Comparison of ENCODE assay signal across 8 cellular contexts in the genomic region with DNA sequence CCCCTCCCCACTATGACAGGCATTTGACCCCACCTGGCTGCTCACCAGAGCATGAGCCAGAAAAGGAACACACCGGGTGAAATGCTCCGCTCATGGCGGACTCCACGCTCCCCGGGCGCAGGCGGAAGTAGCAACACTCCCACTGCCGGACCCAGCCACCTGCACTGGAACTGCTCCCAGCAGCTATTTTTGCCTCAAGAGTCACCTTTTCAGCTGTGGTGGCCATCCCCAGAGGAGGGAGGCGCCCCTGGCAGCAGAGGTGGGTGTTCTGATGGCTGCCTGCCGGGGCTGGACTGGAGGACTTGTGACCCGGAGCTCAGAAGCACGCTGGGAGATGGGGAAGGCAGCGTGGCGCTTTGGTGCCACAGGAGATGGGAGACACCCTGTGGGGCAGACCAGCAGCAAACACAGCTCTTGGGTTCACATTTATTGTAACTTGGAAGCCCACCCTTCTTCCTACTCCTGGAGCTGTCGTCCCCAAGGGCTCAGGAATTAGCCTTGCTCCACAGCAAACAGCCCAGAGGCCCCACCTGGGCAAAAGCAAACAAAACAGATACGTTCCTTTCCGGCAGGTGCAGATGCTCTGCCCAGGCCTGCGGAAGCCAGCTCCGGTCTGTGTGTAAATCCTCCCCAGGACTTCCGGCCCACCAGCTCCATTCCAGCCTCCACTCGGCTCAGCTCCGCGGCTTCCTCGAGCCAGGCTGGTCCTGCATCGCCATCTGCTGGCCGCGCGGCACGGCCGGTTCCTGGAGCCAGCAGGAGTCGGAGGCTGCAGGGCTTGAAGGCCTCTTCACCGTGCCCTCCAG. TPM values are rescaled to one million over a fixed set of nuclear protein-coding genes. Genes with fewer than 3 reads are reported as not detected.
A peak's percentile ranks its signal among the peaks of the same experiment; 100 is the strongest.
DNase-seq lines count a peak whose midpoint lies in the region; ATAC-seq and TF ChIP-seq lines count a peak whose summit lies in the region.

No MANE protein-coding gene starts in this region.

- peak; percentile 97 for TF ChIP-seq CTCF in activated CD8-positive, alpha-beta T cell treated with anti-CD3 and anti-CD28 coated beads for 36 hours (IDR thresholded peaks at IDR 0.05)

- no peaks in the 10 kb centered on the region for H3K9me3 ChIP-seq in duodenal mucosa (ENCODE audit: control insufficient read depth in 1 of 2, low read length in 2 of 2)

- H3K27me3 Mint-ChIP-seq in activated CD8-positive, alpha-beta T cell treated with anti-CD3 and anti-CD28 coated beads for 36 hours: no peaks in the 10 kb centered on the region

- H3K9me3 Mint-ChIP-seq in activated CD8-positive, alpha-beta T cell treated with anti-CD3 and anti-CD28 coated beads for 36 hours: no peaks in the 10 kb centered on the region

- intact Hi-C loops in activated CD8-positive, alpha-beta T cell treated with anti-CD3 and anti-CD28 coated beads for 36 hours (cut with micrococcal nuclease): no loop called here

- H3K36me3 ChIP-seq in duodenal mucosa (ENCODE audit: control insufficient read depth in 1 of 2, insufficient read depth in 2 of 2, low read length in 2 of 2): peaks cover 15 to 33% of the 10 kb centered on the region in 2 donors

- POLR2A ChIA-PET in activated CD8-positive, alpha-beta T cell treated with anti-CD3 and anti-CD28 coated beads for 36 hours (lab: Charles Lee): interaction anchor here (1.0 to 13.6 kb wide), 8 partner anchors 14 to 413 kb away, joined by 3 to 234 read pairs (median 11); a partner anchor contains a TSS

- peaks cover 71% of the 10 kb centered on the region for H3K4me1 Mint-ChIP-seq in activated CD8-positive, alpha-beta T cell treated with anti-CD3 and anti-CD28 coated beads for 36 hours (ENCODE audit: low read depth)

- peak; percentile 32 for ATAC-seq in HG03571 (IDR thresholded peaks at IDR 0.05; ENCODE audit: unreplicated experiment)
- peak; percentile 62 for ATAC-seq in activated CD8-positive, alpha-beta T cell treated with anti-CD3 and anti-CD28 coated beads for 36 hours
- ATAC-seq in GM18861 (IDR thresholded peaks at IDR 0.05; ENCODE audit: unreplicated experiment): no peak

- CTCF ChIA-PET in activated CD8-positive, alpha-beta T cell treated with anti-CD3 and anti-CD28 coated beads for 36 hours (lab: Charles Lee): interaction anchor here (0.6 to 11.1 kb wide), 44 partner anchors 8 to 805 kb away, joined by 3 to 323 read pairs (median 4); a partner anchor contains a TSS

- no peaks in the 10 kb centered on the region for H3K27me3 ChIP-seq in duodenal mucosa (ENCODE audit: control insufficient read depth in 1 of 2, insufficient read depth in 2 of 2, low read length in 2 of 2)

- peak overlapping the region; percentile 69 for H3K27ac ChIP-seq in duodenal mucosa (ENCODE audit: low read depth, low read length)

- H3K9ac ChIP-seq in duodenal mucosa (ENCODE audit: low read depth in 1 of 2, low read length in 2 of 2): peak overlapping the region; percentile 35 to 43

- peaks cover 57% of the 10 kb centered on the region for H3K36me3 Mint-ChIP-seq in activated CD8-positive, alpha-beta T cell treated with anti-CD3 and anti-CD28 coated beads for 36 hours (ENCODE audit: low read depth)

- peaks cover 47 to 68% of the 10 kb centered on the region in 2 donors for H3K4me1 ChIP-seq in duodenal mucosa (ENCODE audit: control insufficient read depth in 1 of 2, insufficient read depth in 2 of 2, low read length in 2 of 2)

- peak overlapping the region; percentile 69 for H3K4me3 Mint-ChIP-seq in activated CD8-positive, alpha-beta T cell treated with anti-CD3 and anti-CD28 coated beads for 36 hours

- DNase-seq in GF-D8 (lab: John Stamatoyannopoulos, UW) (peak; percentile 74), NCI-H82 treated with DMSO at 0.1 percent for 48 hours (lab: John Stamatoyannopoulos, UW; ENCODE audit: unreplicated experiment) (peak; percentile 58), lung microvascular endothelial cell (ENCODE audit: low read depth in 2 of 2) (peak; percentile 96 to 97)
- DNase-seq in activated CD8-positive, alpha-beta T cell treated with anti-CD3 and anti-CD28 coated beads for 36 hours: peak; percentile 95
- DNase-seq in stimulated activated CD4-positive, alpha-beta T cell treated with anti-CD3 and anti-CD28 coated beads, TNF-alpha, amount 100 ng/mL, for 1 hour (ENCODE audit: low read depth in 3 of 3, low spot score in 1 of 3): peak; percentile 81 to 84 (median 83)

- H3K4me3 ChIP-seq in duodenal mucosa (ENCODE audit: low read depth in 1 of 2, low read length in 2 of 2): peak overlapping the region; percentile 10 to 65

- peak overlapping the region; percentile 53 for H3K27ac Mint-ChIP-seq in activated CD8-positive, alpha-beta T cell treated with anti-CD3 and anti-CD28 coated beads for 36 hours

RNA-seq across cellular contexts. Expression of a gene that starts 3.7 kb away (rescaled TPM):
- 10 to 100 TPM; 68.5 to 71.7 TPM for total RNA-seq in activated CD8-positive, alpha-beta T cell treated with anti-CD3 and anti-CD28 coated beads for 36 hours
- 40.3 and 48.2 TPM in 2 replicates for total RNA-seq in lung microvascular endothelial cell

RNA-seq across cellular contexts. Expression of a gene that starts 8.5 kb away (rescaled TPM):
- 100 to 1,000 TPM; 518 to 536 TPM for total RNA-seq in activated CD8-positive, alpha-beta T cell treated with anti-CD3 and anti-CD28 coated beads for 36 hours
- 126 and 213 TPM in 2 replicates for total RNA-seq in lung microvascular endothelial cell

RNA-seq across cellular contexts. Expression of a gene that starts 26.8 kb away (rescaled TPM):
- 10 to 100 TPM; 48.2 to 51.1 TPM for total RNA-seq in activated CD8-positive, alpha-beta T cell treated with anti-CD3 and anti-CD28 coated beads for 36 hours
- total RNA-seq in lung microvascular endothelial cell: 10.5 and 11.6 TPM in 2 replicates

RNA-seq across cellular contexts. Expression of a gene that starts 41.7 kb away (rescaled TPM):
- under 1 TPM; 0.07 to 0.09 TPM for total RNA-seq in activated CD8-positive, alpha-beta T cell treated with anti-CD3 and anti-CD28 coated beads for 36 hours
- total RNA-seq in lung microvascular endothelial cell: not detected in 2 replicates
